Comparison of ENCODE assay signal across 31 cellular contexts in genomic region chrX:31800219-31800618, GRCh38.
"Had no signal": no experiment of that assay in that cellular context is flagged by ENCODE, and none has a peak within 500 bp of the region (broad histone marks: within the 10 kb centered on the region; RNA-seq: fewer than 3 reads in every experiment).

No MANE protein-coding gene starts in this region.

- H3K27me3 ChIP-seq: ascending aorta, cardiac muscle cell had no signal

- H3K4me1 ChIP-seq: ascending aorta had no signal

- H3K4me3 ChIP-seq: ascending aorta, cardiac muscle cell had no signal

- FAIRE-seq: bronchial epithelial cell, TTC549 had no signal

- DNase-seq: activated B cell treated with CpG ODN at 0.5 μM for 24 hours; activated CD4-positive, alpha-beta memory T cell treated with anti-CD3 and anti-CD28 coated beads, Interleukin-2, amount 10 ng/mL, durations not matched to agents 7 days and 5 days; activated CD4-positive, alpha-beta T cell treated with anti-CD3 and anti-CD28 coated beads for 4 hours; activated CD4-positive, alpha-beta T cell treated with anti-CD3 and anti-CD28 coated beads, Interleukin-2, amount 10 ng/mL, durations not matched to agents 24 days and 14 days; activated CD4-positive, alpha-beta T cell treated with anti-CD3 and anti-CD28 coated beads, Interleukin-2, amount 50 U/mL, for 1 hour; activated CD4-positive, alpha-beta T cell treated with anti-CD3 and anti-CD28 coated beads, Interleukin-2, amount 50 U/mL, for 48 hours; activated CD4-positive, CD25-positive, alpha-beta regulatory T cell treated with anti-CD3 and anti-CD28 coated beads, Interleukin-2, amount 50 U/mL, for 72 hours; activated CD8-positive, alpha-beta memory T cell treated with anti-CD3 and anti-CD28 coated beads for 24 hours; activated CD8-positive, alpha-beta memory T cell treated with anti-CD3 and anti-CD28 coated beads, Interleukin-2, amount 10 ng/mL, durations not matched to agents 7 days and 5 days; activated CD8-positive, alpha-beta memory T cell treated with anti-CD3 and anti-CD28 coated beads, Interleukin-2, amount 50 U/mL, for 48 hours; activated CD8-positive, alpha-beta T cell treated with anti-CD3 and anti-CD28 coated beads, Interleukin-2, amount 10 ng/mL, durations not matched to agents 7 days and 5 days; activated effector memory CD4-positive, alpha-beta T cell treated with Interleukin-2 at 50 U/mL for 16 hours; activated gamma-delta T cell; activated naive CD4-positive, alpha-beta T cell treated with anti-CD3 and anti-CD28 coated beads, Interleukin-2, amount 10 ng/mL, durations not matched to agents 7 days and 5 days; activated naive CD4-positive, alpha-beta T cell treated with Interleukin-2 at 50 U/mL for 16 hours; activated naive CD8-positive, alpha-beta T cell treated with anti-CD3 and anti-CD28 coated beads, Interleukin-2, amount 10 ng/mL, durations not matched to agents 7 days and 5 days; activated naive CD8-positive, alpha-beta T cell treated with anti-CD3 and anti-CD28 coated beads, Interleukin-2, amount 50 U/mL, for 24 hours; activated T-cell treated with anti-CD3 and anti-CD28 coated beads, Interleukin-2, amount 50 U/mL, for 24 hours; activated T-cell treated with anti-CD3 and anti-CD28 coated beads, Interleukin-2, amount 50 U/mL, for 48 hours; amygdala; anterior cingulate cortex; caudate nucleus; cerebellar nuclear complex; T-helper 1 cell; T-helper 2 cell; T-helper 9 cell had no signal

- H3K27ac ChIP-seq: ascending aorta, cardiac muscle cell, VCaP had no signal

- ATAC-seq: activated CD8-positive, alpha-beta memory T cell treated with anti-CD3 and anti-CD28 coated beads, Interleukin-2, amount 10 ng/mL, durations not matched to agents 7 days and 5 days; activated CD8-positive, alpha-beta T cell treated with anti-CD3 and anti-CD28 coated beads, Interleukin-2, amount 10 ng/mL, durations not matched to agents 7 days and 5 days; activated naive CD8-positive, alpha-beta T cell treated with anti-CD3 and anti-CD28 coated beads, Interleukin-2, amount 50 U/mL, for 24 hours had no signal

- H3K9me3 ChIP-seq: ascending aorta had no signal

- H3K36me3 ChIP-seq: ascending aorta, cardiac muscle cell had no signal
